In genomic region chr12:2783936-2784600, GRCh38 we compare ENCODE assay signal across 8 cellular contexts. TPM values are rescaled to one million over a fixed set of nuclear protein-coding genes. Genes with fewer than 3 reads are reported as not detected.
DNase-seq lines count a peak whose midpoint lies in the region; ATAC-seq and TF ChIP-seq lines count a peak whose summit lies in the region.

No MANE protein-coding gene starts in this region.

- H4K20me1 ChIP-seq in Loucy (ENCODE audit: insufficient read depth, low read length, poor library complexity, severe bottlenecking) = no peaks in the 10 kb centered on the region

- 11% methylated on average over 25 of the region's 25 CpGs for WGBS in right cardiac atrium

- H3K27ac ChIP-seq in right cardiac atrium (ENCODE audit: low read length) (no peak overlapping the region), rectal smooth muscle tissue (ENCODE audit: low read depth, low read length) (no peak overlapping the region)

- peak overlapping the region; percentile 55 for H3K4me2 ChIP-seq in Loucy (ENCODE audit: low read depth, low read length, poor library complexity, severe bottlenecking)

- no peaks in the 10 kb centered on the region for H3K36me3 Mint-ChIP-seq in T-cell

- no peak overlapping the region for H3K9ac ChIP-seq in Loucy (ENCODE audit: low read depth, low read length, poor library complexity, severe bottlenecking)
- H3K9ac ChIP-seq in rectal smooth muscle tissue (ENCODE audit: low read length) = no peak overlapping the region

- in situ Hi-C loops in astrocyte of the cerebellum (cut with HindIII; ENCODE audit: low sequenced_read_pairs) = no loop called here

- TF ChIP-seq CTCF in Loucy (conservative IDR thresholded peaks at IDR 0.05; ENCODE audit: low read length) (peak; percentile 92), astrocyte of the cerebellum (IDR thresholded peaks at IDR 0.05; ENCODE audit: low read depth, low read length, missing control alignments) (peak; percentile 92)

- H3F3A ChIP-seq in Loucy (ENCODE audit: low read depth) = no peaks in the 10 kb centered on the region

- peaks cover 12 to 13% (median 12%) of the 10 kb centered on the region in 3 donors for H3K4me1 Mint-ChIP-seq in T-cell

- no peaks in the 10 kb centered on the region for H3K4me1 ChIP-seq in Loucy (ENCODE audit: insufficient read depth, low read length, poor library complexity, severe bottlenecking)
- H3K4me1 ChIP-seq in right cardiac atrium (ENCODE audit: control insufficient read depth, insufficient read depth, low read length) = no peaks in the 10 kb centered on the region
- H3K4me1 ChIP-seq in rectal smooth muscle tissue (ENCODE audit: control insufficient read depth, insufficient read depth, low read length) = no peaks in the 10 kb centered on the region

- H3K79me2 ChIP-seq in Loucy (ENCODE audit: insufficient read depth, low read length) = no peaks in the 10 kb centered on the region

- ATAC-seq in T-cell (replicated peaks in 1 of 4) = peak; percentile 82 to 93 (median 88)
- peak; percentile 93 to 96 for ATAC-seq in right cardiac atrium
- ATAC-seq in HG03097 (IDR thresholded peaks at IDR 0.05; ENCODE audit: low FRiP score, unreplicated experiment) = no peak
- ATAC-seq in HG02623 (IDR thresholded peaks at IDR 0.05; ENCODE audit: unreplicated experiment) = no peak

- peak overlapping the region; percentile 72 to 77 (median 75) for H3K4me3 Mint-ChIP-seq in T-cell

- peaks cover 10 to 15% of the 10 kb centered on the region in 2 donors for H3K27me3 Mint-ChIP-seq in T-cell

- no peaks in the 10 kb centered on the region for H3K9me2 ChIP-seq in Loucy (replicated peaks; ENCODE audit: low read depth, low read length)

- H3K9me3 ChIP-seq in Loucy (ENCODE audit: insufficient read depth, low read depth, low read length) = no peaks in the 10 kb centered on the region
- no peaks in the 10 kb centered on the region for H3K9me3 ChIP-seq in right cardiac atrium (ENCODE audit: control insufficient read depth, low read length)

- no peak overlapping the region for H3K27ac Mint-ChIP-seq in T-cell

- peak overlapping the region; percentile 28 for H3K4me3 ChIP-seq in Loucy (ENCODE audit: low read length, poor library complexity, severe bottlenecking)
- peak overlapping the region; percentile 9 for H3K4me3 ChIP-seq in astrocyte of the cerebellum (ENCODE audit: low read depth, low read length)
- H3K4me3 ChIP-seq in right cardiac atrium (ENCODE audit: low read length) = no peak overlapping the region
- H3K4me3 ChIP-seq in rectal smooth muscle tissue (ENCODE audit: low read length) = peak overlapping the region; percentile 40

- H3K9me3 Mint-ChIP-seq in T-cell = no peaks in the 10 kb centered on the region

- peak overlapping the region; percentile 66; the same call in 1 of the 2 replicates for H2AFZ ChIP-seq in Loucy (ENCODE audit: low read length)

- H3K27me3 ChIP-seq in Loucy (ENCODE audit: insufficient read depth, low read length, poor library complexity, severe bottlenecking) (no peaks in the 10 kb centered on the region), right cardiac atrium (ENCODE audit: control insufficient read depth, insufficient read depth) (no peaks in the 10 kb centered on the region), rectal smooth muscle tissue (ENCODE audit: control insufficient read depth, insufficient read depth, low read length) (no peaks in the 10 kb centered on the region)

- intact Hi-C loops in right cardiac atrium (cut with DNase I) = loop anchor here in 1 of 4 donors (5.0 kb wide), 1 partner anchor 42 kb away; no protein-coding TSS in a partner anchor

- POLR2A ChIA-PET in T-cell (lab: Charles Lee) = no interaction called here

- CTCF ChIA-PET in T-cell (lab: Charles Lee) = interaction anchor here (0.7 to 2.2 kb wide), 10 partner anchors 10 to 103 kb away, joined by 3 to 12 read pairs (median 4); partner anchors contain the start of gene FKBP4 (in 1 of the 2)

- DNase-seq in EH (ENCODE audit: low read depth) (peak; percentile 53), T-cell (peak in 24 of 34 experiments; percentile 6 to 54 (median 30)), astrocyte of the cerebellum (ENCODE audit: low read depth) (peak; percentile 27), right cardiac atrium (peak; percentile 69 to 89 (median 88))

- H3K36me3 ChIP-seq in Loucy (ENCODE audit: insufficient read depth, low read length) = no peaks in the 10 kb centered on the region
- no peaks in the 10 kb centered on the region for H3K36me3 ChIP-seq in rectal smooth muscle tissue (ENCODE audit: control insufficient read depth, insufficient read depth, low read length)

RNA-seq across cellular contexts. Expression of gene FKBP4, which starts 10.7 kb away (rescaled TPM):
- total RNA-seq in T-cell = 10 to 100 TPM; 47.7 to 61.3 (median 52.5) TPM
- total RNA-seq in right cardiac atrium = 10 to 100 TPM; 36.4 to 65.2 (median 53.7) TPM
- 32.4 TPM for polyA plus RNA-seq in right cardiac atrium

RNA-seq across cellular contexts. Expression of gene ITFG2, which starts 28.4 kb away (rescaled TPM):
- total RNA-seq in T-cell (100 to 1,000 TPM in 2 of 5 donors, 10 to 100 TPM in 3; 84.5 to 111 (median 93.4) TPM), right cardiac atrium (10 to 100 TPM; 14.3 to 20.6 (median 17.3) TPM)
- polyA plus RNA-seq in right cardiac atrium = 15.7 TPM

RNA-seq across cellular contexts. Expression of gene NRIP2, which starts 50.8 kb away (rescaled TPM):
- total RNA-seq in T-cell = not detected
- 1 to 10 TPM; 1.5 to 3.0 (median 1.8) TPM for total RNA-seq in right cardiac atrium
- 2.0 TPM for polyA plus RNA-seq in right cardiac atrium

Comparison
In these comparisons a context has a peak if more than half of its experiments do, and no peak if none do; other contexts are left out.
1. DNase-seq: peak in every context shown above with its lines; median percentile 88 in right cardiac atrium; 53 in EH; 30 in T-cell; 27 in astrocyte of the cerebellum.
2. ATAC-seq: peak in T-cell (4 of 4) and right cardiac atrium (2 of 2); none in HG03097 (single experiment) and HG02623 (single experiment).